Comparison of ENCODE assay signal across 23 cellular contexts in the genomic region with DNA sequence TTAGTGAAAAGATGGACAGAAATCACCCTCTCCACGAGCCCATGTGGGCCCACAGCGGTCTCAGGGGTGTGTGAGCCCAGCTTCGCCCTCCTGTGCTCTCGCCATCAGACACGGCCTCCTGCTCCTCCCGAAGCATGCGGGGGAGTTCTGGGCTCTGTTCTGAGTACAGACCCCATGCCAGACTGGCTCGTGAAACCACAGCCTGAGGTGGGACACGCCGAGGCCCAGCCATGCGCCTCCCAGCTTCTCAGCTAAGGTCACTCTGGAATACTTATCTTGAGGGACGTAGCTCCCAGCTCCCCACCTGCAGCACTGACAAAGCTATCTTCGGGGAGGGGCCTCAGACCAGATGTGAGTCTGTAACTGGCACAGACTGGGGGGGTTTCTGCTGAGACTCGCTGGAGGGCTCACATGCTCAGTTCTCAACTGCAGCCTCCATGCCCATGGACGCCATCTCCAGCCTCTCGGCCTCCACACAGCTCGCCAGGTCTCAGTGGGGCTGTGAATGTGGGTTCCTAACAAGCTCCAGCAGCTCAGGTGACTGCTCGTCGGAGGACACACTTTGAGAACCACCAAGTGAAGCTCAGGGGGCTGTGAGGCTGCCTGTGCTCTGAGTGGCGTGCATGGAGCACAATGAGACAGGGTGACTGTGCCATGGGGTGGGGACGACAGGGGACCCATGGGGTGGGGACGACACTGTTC.
A peak's percentile ranks its signal among the peaks of the same experiment; 100 is the strongest.
DNase-seq lines count a peak whose midpoint lies in the region; ATAC-seq, FAIRE-seq and TF ChIP-seq lines count a peak whose summit lies in the region.
"Had no signal": no experiment of that assay in that cellular context is flagged by ENCODE, and none has a peak within 500 bp of the region (broad histone marks: within the 10 kb centered on the region; RNA-seq: fewer than 3 reads in every experiment).

No MANE protein-coding gene starts in this region.

- H3K9me3 ChIP-seq in HepG2 (ENCODE audit: low read length) (no peaks in the 10 kb centered on the region), right lobe of liver (no peaks in the 10 kb centered on the region)
- H3K9me3 ChIP-seq: BE2C, heart left ventricle, upper lobe of left lung had no signal

- H3K4me1 ChIP-seq in HepG2 (ENCODE audit: insufficient read depth, low read length) = 0 out of 2 replicates have a peak, but pooled peaks cover 7% of the 10 kb centered on the region
- no peaks in the 10 kb centered on the region for H3K4me1 ChIP-seq in right lobe of liver

- peaks cover 33 to 84% of the 10 kb centered on the region in 2 experiments for H3K36me3 ChIP-seq in HepG2 (replicated peaks in 1 of 2; ENCODE audit: control insufficient read depth in 1 of 2, insufficient read depth in 2 of 2, low read length in 2 of 2)
- H3K36me3 ChIP-seq in right lobe of liver = peaks cover 0 to 12% (median 0%) of the 10 kb centered on the region in 4 donors

- no peak for DNase-seq in T-helper 1 cell
- no peak for DNase-seq in HepG2 (ENCODE audit: low spot score)
- DNase-seq in right lobe of liver = no peak
- DNase-seq in left kidney (ENCODE audit: low read depth, low spot score) = peak; percentile 38
- DNase-seq in NCI-H2107 (lab: John Stamatoyannopoulos, UW) = no peak
- DNase-seq in NCI-H1105 (lab: John Stamatoyannopoulos, UW) = no peak
- DNase-seq: activated CD8-positive, alpha-beta memory T cell treated with anti-CD3 and anti-CD28 coated beads for 24 hours; BE2C; EL; heart left ventricle; mammary epithelial cell; NCI-H1048; NCI-H2029; NCI-H446 treated with DMSO at 0.1 percent for 48 hours; stimulated activated CD4-positive, alpha-beta T cell treated with anti-CD3 and anti-CD28 coated beads, Interleukin-1b, Interleukin-23, amount 100 ng/mL, for 48 hours; stimulated activated naive CD8-positive, alpha-beta T cell treated with anti-CD3 and anti-CD28 coated beads, Interleukin-15, Interleukin-2, amounts not matched to agents 100 U/mL and 50 U/mL, for 24 hours; upper lobe of left lung had no signal

- H3K27ac Mint-ChIP-seq in T-helper 1 cell treated with Interleukin-12 subunit alpha and Interleukin-12 subunit beta and Interleukin-4 antibody, amounts not matched to agents 30 μg/mL and 1 μg/mL, for 36 hours = peak overlapping the region; percentile 41
- H3K27ac Mint-ChIP-seq: activated T-helper 1 cell treated with anti-CD3 and anti-CD28 coated beads, Interleukin-12 subunit alpha, Interleukin-12 subunit beta, Interleukin-2, Interleukin-4 antibody, amounts not matched to agents 30 ng/mL and 10 ng/mL and 1 ng/mL, durations not matched to agents 14 hours and 24 hours and 36 hours had no signal

- no peak overlapping the region for H2AFZ ChIP-seq in HepG2 (ENCODE audit: low read length)

- intact Hi-C loops in HepG2 (cut with micrococcal nuclease; ENCODE audit: unreplicated experiment) (no loop called here), right lobe of liver (cut with DNase I) (no loop called here)

- in situ Hi-C loops in HepG2 (cut with HindIII; ENCODE audit: extremely low pct_ligation_motif_present, low pct_unique_long_range_greater_than_20kb) = no loop called here

- H3K4me1 Mint-ChIP-seq in T-helper 1 cell treated with Interleukin-12 subunit alpha and Interleukin-12 subunit beta and Interleukin-4 antibody, amounts not matched to agents 30 μg/mL and 1 μg/mL, for 36 hours (ENCODE audit: low read depth) = peaks cover 65% of the 10 kb centered on the region

- H3K4me3 Mint-ChIP-seq in T-helper 1 cell treated with Interleukin-12 subunit alpha and Interleukin-12 subunit beta and Interleukin-4 antibody, amounts not matched to agents 30 μg/mL and 1 μg/mL, for 36 hours = no peak overlapping the region
- H3K4me3 Mint-ChIP-seq: activated T-helper 1 cell treated with anti-CD3 and anti-CD28 coated beads, Interleukin-12 subunit alpha, Interleukin-12 subunit beta, Interleukin-2, Interleukin-4 antibody, amounts not matched to agents 30 ng/mL and 10 ng/mL and 1 ng/mL, durations not matched to agents 14 hours and 24 hours and 36 hours had no signal

- ATAC-seq in HepG2 (no peak), right lobe of liver (no peak), GM19023 (IDR thresholded peaks at IDR 0.05; ENCODE audit: unreplicated experiment) (no peak)
- ATAC-seq: heart left ventricle; stimulated activated naive CD8-positive, alpha-beta T cell treated with anti-CD3 and anti-CD28 coated beads, Interleukin-15, Interleukin-2, amounts not matched to agents 100 U/mL and 50 U/mL, for 24 hours had no signal

- H3K27me3 Mint-ChIP-seq in T-helper 1 cell treated with Interleukin-12 subunit alpha and Interleukin-12 subunit beta and Interleukin-4 antibody, amounts not matched to agents 30 μg/mL and 1 μg/mL, for 36 hours (ENCODE audit: low read depth) = no peaks in the 10 kb centered on the region

- H3K27ac ChIP-seq in HepG2 (ENCODE audit: extremely low read length, insufficient read depth, low read length) (no peak overlapping the region), right lobe of liver (no peak overlapping the region)
- H3K27ac ChIP-seq: 22Rv1, KMS-11 had no signal

- CTCF ChIA-PET in HepG2 (lab: Yijun Ruan, JAX; ENCODE audit: low intra/inter-chr PET ratio, low total read pairs) = no interaction called here

- TF ChIP-seq CTCF in HepG2 (CRISPR knock-in tag; IDR thresholded peaks at IDR 0.05) (no peak), right lobe of liver (IDR thresholded peaks at IDR 0.05) (no peak)

- BruUV-seq in HepG2 (replicated peaks; lab: Mats Ljungman, UMichigan) = no TSS peak

- peaks cover 32% of the 10 kb centered on the region for H3K36me3 Mint-ChIP-seq in T-helper 1 cell treated with Interleukin-12 subunit alpha and Interleukin-12 subunit beta and Interleukin-4 antibody, amounts not matched to agents 30 μg/mL and 1 μg/mL, for 36 hours (ENCODE audit: low read depth)

- TF ChIP-seq POLR2A in HepG2 (IDR thresholded peaks at IDR 0.05; ENCODE audit: insufficient read depth in 1 of 2, low read depth in 2 of 2, low read length in 2 of 2) (no peak), right lobe of liver (IDR thresholded peaks at IDR 0.05) (no peak)

- no peaks in the 10 kb centered on the region for H3K9me3 Mint-ChIP-seq in T-helper 1 cell treated with Interleukin-12 subunit alpha and Interleukin-12 subunit beta and Interleukin-4 antibody, amounts not matched to agents 30 μg/mL and 1 μg/mL, for 36 hours
- H3K9me3 Mint-ChIP-seq: activated T-helper 1 cell treated with anti-CD3 and anti-CD28 coated beads, Interleukin-12 subunit alpha, Interleukin-12 subunit beta, Interleukin-2, Interleukin-4 antibody, amounts not matched to agents 30 ng/mL and 10 ng/mL and 1 ng/mL, durations not matched to agents 14 hours and 24 hours and 36 hours had no signal

- H3K4me3 ChIP-seq in HepG2 (replicated peaks in 1 of 3; ENCODE audit: insufficient read depth in 1 of 3, low read depth in 2 of 3, low read length in 3 of 3) = no peak overlapping the region
- no peak overlapping the region for H3K4me3 ChIP-seq in right lobe of liver
- H3K4me3 ChIP-seq: heart left ventricle, upper lobe of left lung had no signal

- H3K4me2 ChIP-seq in HepG2 (ENCODE audit: low read depth, low read length) = no peak overlapping the region
- H3K4me2 ChIP-seq: KMS-11 had no signal

- H3K27me3 ChIP-seq in HepG2 (ENCODE audit: control insufficient read depth in 1 of 2, insufficient read depth in 2 of 2, low read length in 2 of 2) (no peaks in the 10 kb centered on the region), right lobe of liver (no peaks in the 10 kb centered on the region)
- H3K27me3 ChIP-seq: BE2C, heart left ventricle, upper lobe of left lung had no signal

- no peak overlapping the region for H3K9ac ChIP-seq in HepG2 (ENCODE audit: insufficient read depth, low read depth, low read length)
- H3K9ac ChIP-seq: KMS-11 had no signal

- POLR2A ChIA-PET in HepG2 (lab: Yijun Ruan, JAX) = interaction anchor here (1.4 to 1.6 kb wide), 2 partner anchors 10 to 14 kb away, joined by 3 to 4 read pairs; no protein-coding TSS in a partner anchor

- no peak for FAIRE-seq in HepG2 (lab: Jason Lieb, UNC)
- FAIRE-seq: GM18507 had no signal

- H4K20me1 ChIP-seq in HepG2 (ENCODE audit: insufficient read depth, low read length) = peaks cover 86% of the 10 kb centered on the region

- no peak for TF ChIP-seq RAD21 in HepG2 (CRISPR knock-in tag; IDR thresholded peaks at IDR 0.05)

- H3K79me2 ChIP-seq in HepG2 (ENCODE audit: insufficient read depth, low read length) = peaks cover 98% of the 10 kb centered on the region

- TF ChIP-seq EP300 in HepG2 (IDR thresholded peaks at IDR 0.05; ENCODE audit: low read depth in 2 of 2, low read length in 2 of 2) = no peak
- TF ChIP-seq EP300 in HepG2 (CRISPR knock-in tag; IDR thresholded peaks at IDR 0.05; ENCODE audit: borderline replicate concordance) = no peak

- WGBS in HepG2 (ENCODE audit: low lambda C conversion rate) = 96% methylated on average over 20 of the region's 22 CpGs
- no CpG with 5 or more reads among the region's 22 CpGs for WGBS in right lobe of liver (ENCODE audit: insufficient coverage, low coverage, low lambda C conversion rate, missing lambda C conversion rate)

TF ChIP-seq in HepG2, 621 proteins besides CTCF, POLR2A, EP300 and RAD21 (continues in another document):
- no peak for TF ChIP-seq ZNF260 (CRISPR knock-in tag; IDR thresholded peaks at IDR 0.05; ENCODE audit: borderline replicate concordance, low read depth)
- no peak for TF ChIP-seq BHLHE40 (IDR thresholded peaks at IDR 0.05; ENCODE audit: low read length)
- TF ChIP-seq, protein P1, sequence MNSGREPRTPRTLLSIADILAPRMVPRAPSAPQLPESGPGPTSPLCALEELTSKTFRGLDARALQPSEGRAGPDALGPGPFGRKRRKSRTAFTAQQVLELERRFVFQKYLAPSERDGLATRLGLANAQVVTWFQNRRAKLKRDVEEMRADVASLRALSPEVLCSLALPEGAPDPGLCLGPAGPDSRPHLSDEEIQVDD (CRISPR knock-in tag; IDR thresholded peaks at IDR 0.05; ENCODE audit: borderline replicate concordance) = no peak
- TF ChIP-seq SALL1 (CRISPR knock-in tag; IDR thresholded peaks at IDR 0.05) = no peak
- TF ChIP-seq AGO2 (optimal IDR thresholded peaks at IDR 0.05; ENCODE audit: low read depth, low read length) = peak; percentile 59
- no peak for TF ChIP-seq ZNF567 (CRISPR knock-in tag; IDR thresholded peaks at IDR 0.05; ENCODE audit: borderline replicate concordance)
- no peak for TF ChIP-seq SNAPC2 (CRISPR knock-in tag; IDR thresholded peaks at IDR 0.05)
- TF ChIP-seq RBM22 (optimal IDR thresholded peaks at IDR 0.05; ENCODE audit: low read length) = peak; percentile 15
- TF ChIP-seq, protein P2, sequence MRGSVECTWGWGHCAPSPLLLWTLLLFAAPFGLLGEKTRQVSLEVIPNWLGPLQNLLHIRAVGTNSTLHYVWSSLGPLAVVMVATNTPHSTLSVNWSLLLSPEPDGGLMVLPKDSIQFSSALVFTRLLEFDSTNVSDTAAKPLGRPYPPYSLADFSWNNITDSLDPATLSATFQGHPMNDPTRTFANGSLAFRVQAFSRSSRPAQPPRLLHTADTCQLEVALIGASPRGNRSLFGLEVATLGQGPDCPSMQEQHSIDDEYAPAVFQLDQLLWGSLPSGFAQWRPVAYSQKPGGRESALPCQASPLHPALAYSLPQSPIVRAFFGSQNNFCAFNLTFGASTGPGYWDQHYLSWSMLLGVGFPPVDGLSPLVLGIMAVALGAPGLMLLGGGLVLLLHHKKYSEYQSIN (CRISPR knock-in tag; IDR thresholded peaks at IDR 0.05; ENCODE audit: borderline replicate concordance) = no peak
- no peak for TF ChIP-seq FOXM1 (CRISPR knock-in tag; IDR thresholded peaks at IDR 0.05)
